In the genomic region with DNA sequence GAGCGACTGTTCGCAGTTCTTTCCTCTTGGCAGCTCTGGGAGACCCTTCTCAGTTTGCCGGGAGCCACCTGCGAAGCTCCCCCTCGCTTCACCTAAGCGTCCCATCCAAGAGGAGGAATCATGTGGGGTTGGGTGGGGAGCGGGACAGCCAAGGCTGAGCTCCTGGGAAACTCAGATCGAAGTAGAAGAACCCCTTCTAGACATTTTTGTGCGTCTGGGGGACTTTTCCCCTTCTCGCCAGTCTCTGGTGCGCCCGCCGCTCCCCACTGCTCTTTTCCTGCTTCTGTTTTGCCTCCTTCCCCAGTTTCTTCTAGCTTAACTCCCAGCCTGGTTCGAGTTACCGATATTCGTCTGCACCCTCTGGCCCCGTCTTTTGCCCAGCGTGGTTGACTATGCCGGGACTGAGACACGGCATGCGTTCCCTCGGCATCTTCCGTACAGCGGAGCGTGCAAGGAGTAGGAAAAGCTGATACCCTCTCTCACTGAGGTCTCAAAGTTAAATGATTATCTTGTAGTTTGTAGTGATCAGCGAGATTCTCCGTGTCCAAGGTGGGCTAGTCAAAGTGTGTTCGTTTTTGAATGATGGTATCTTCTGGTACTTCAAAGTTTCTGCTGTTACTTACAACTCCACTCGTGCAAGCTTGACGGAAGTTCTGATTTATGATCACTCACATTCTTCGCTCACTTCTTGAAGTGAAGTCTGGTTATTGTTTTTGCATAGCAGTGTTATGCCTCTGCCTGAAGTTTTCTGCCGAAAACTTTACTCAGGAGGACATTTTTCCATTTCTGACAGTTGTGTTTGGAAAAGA, we compare ENCODE assay signal across 8 cellular contexts. TPM values are rescaled to one million over a fixed set of nuclear protein-coding genes. Genes with fewer than 3 reads are reported as not detected.
DNase-seq lines count a peak whose midpoint lies in the region; ATAC-seq and TF ChIP-seq lines count a peak whose summit lies in the region.

No MANE protein-coding gene starts in this region.

- CTCF ChIA-PET in HEK293 (lab: Yijun Ruan, JAX) = interaction anchor here (0.9 to 1.1 kb wide), 6 partner anchors 30 to 594 kb away, joined by 3 to 5 read pairs (median 3); no protein-coding TSS in a partner anchor

- H4K91ac ChIP-seq in mesenchymal stem cell (ENCODE audit: low read length) = no peak overlapping the region

- POLR2A ChIA-PET in HEK293 (lab: Yijun Ruan, JAX) = interaction anchor here (0.6 to 2.0 kb wide), 9 partner anchors 10 to 608 kb away, joined by 3 to 19 read pairs (median 4); a partner anchor contains a TSS

- H2AFZ ChIP-seq in mesenchymal stem cell (ENCODE audit: low read depth, low read length) = peak overlapping the region; percentile 97

- H3K27ac Mint-ChIP-seq in effector memory CD8-positive, alpha-beta T cell = peak overlapping the region; percentile 99
- H3K27ac Mint-ChIP-seq in stimulated activated effector memory CD8-positive, alpha-beta T cell treated with anti-CD3 and anti-CD28 coated beads, Interleukin-12 subunit alpha, Interleukin-12 subunit beta, amount 100 ng/mL, for 72 hours = peak overlapping the region; percentile 100

- peaks cover 16% of the 10 kb centered on the region for H3K36me3 Mint-ChIP-seq in effector memory CD8-positive, alpha-beta T cell (ENCODE audit: insufficient read depth)
- peaks cover 20% of the 10 kb centered on the region for H3K36me3 Mint-ChIP-seq in stimulated activated effector memory CD8-positive, alpha-beta T cell treated with anti-CD3 and anti-CD28 coated beads, Interleukin-12 subunit alpha, Interleukin-12 subunit beta, amount 100 ng/mL, for 72 hours

- H2BK5ac ChIP-seq in mesenchymal stem cell (ENCODE audit: low read depth, low read length, poor library complexity, severe bottlenecking) = no peak overlapping the region

- H3K4me2 ChIP-seq in mesenchymal stem cell (ENCODE audit: low read length, poor library complexity, severe bottlenecking) = peak overlapping the region; percentile 77

- H3K4me3 Mint-ChIP-seq in effector memory CD8-positive, alpha-beta T cell = peak overlapping the region; percentile 90 to 96
- peak overlapping the region; percentile 89 for H3K4me3 Mint-ChIP-seq in stimulated activated effector memory CD8-positive, alpha-beta T cell treated with anti-CD3 and anti-CD28 coated beads, Interleukin-12 subunit alpha, Interleukin-12 subunit beta, amount 100 ng/mL, for 72 hours

- peak overlapping the region in 1 of 2 experiments; percentile 80 for H2BK12ac ChIP-seq in mesenchymal stem cell (ENCODE audit: low read length in 2 of 2)

- WGBS in mesenchymal stem cell = under 1% methylated on average over 25 of the region's 32 CpGs

- H3K9ac ChIP-seq in mesenchymal stem cell (ENCODE audit: low read length) = peak overlapping the region; percentile 100

- DNase-seq in GM10266 (ENCODE audit: extremely low spot score) = peak; percentile 21
- peak; percentile 75 for DNase-seq in NB4 (ENCODE audit: low read depth)
- peak; percentile 52 to 59 for DNase-seq in activated CD4-positive, alpha-beta T cell treated with anti-CD3 and anti-CD28 coated beads, Interleukin-2, amount 50 U/mL, for 48 hours
- DNase-seq in effector memory CD8-positive, alpha-beta T cell = peak; percentile 8 to 31 (median 27)
- DNase-seq in mesenchymal stem cell = peak; percentile 72
- peak; percentile 19 to 76 for DNase-seq in stimulated activated effector memory CD8-positive, alpha-beta T cell treated with anti-CD3 and anti-CD28 coated beads, Interleukin-12 subunit alpha, Interleukin-12 subunit beta, amount 100 ng/mL, for 72 hours (ENCODE audit: low spot score in 2 of 2)

- H3K23ac ChIP-seq in mesenchymal stem cell (ENCODE audit: low read length in 2 of 2) = peak overlapping the region in 1 of 2 experiments; percentile 83

- no peaks in the 10 kb centered on the region for H3K27me3 ChIP-seq in mesenchymal stem cell (ENCODE audit: control insufficient read depth in 1 of 2, insufficient read depth in 1 of 2, low read length in 2 of 2)

- peak; percentile 18 for ATAC-seq in effector memory CD8-positive, alpha-beta T cell (replicated peaks)
- peak; percentile 49 for ATAC-seq in stimulated activated effector memory CD8-positive, alpha-beta T cell treated with anti-CD3 and anti-CD28 coated beads, Interleukin-12 subunit alpha, Interleukin-12 subunit beta, amount 100 ng/mL, for 72 hours
- no peak for ATAC-seq in HG03442 (IDR thresholded peaks at IDR 0.05; ENCODE audit: unreplicated experiment)

- H3K9me3 ChIP-seq in HEK293 (ENCODE audit: control insufficient read depth, insufficient read depth, low read depth, low read length) = no peaks in the 10 kb centered on the region
- H3K9me3 ChIP-seq in mesenchymal stem cell (ENCODE audit: control insufficient read depth, low read length) = no peaks in the 10 kb centered on the region

- peak overlapping the region in 1 of 2 experiments; percentile 2 for H3K14ac ChIP-seq in mesenchymal stem cell (ENCODE audit: low read length in 2 of 2)

- peak overlapping the region in 1 of 2 experiments; percentile 22 for H3K4ac ChIP-seq in mesenchymal stem cell (ENCODE audit: low read depth in 1 of 2, low read length in 2 of 2)

- H4K8ac ChIP-seq in mesenchymal stem cell (ENCODE audit: low read length) = peak overlapping the region; percentile 48

- no peak overlapping the region for H2AK5ac ChIP-seq in mesenchymal stem cell (ENCODE audit: low read length, severe bottlenecking)

- H3K27me3 Mint-ChIP-seq in effector memory CD8-positive, alpha-beta T cell = no peaks in the 10 kb centered on the region

- H3K79me1 ChIP-seq in mesenchymal stem cell (replicated peaks; ENCODE audit: low read length, poor library complexity, severe bottlenecking) = peaks cover 26% of the 10 kb centered on the region

- peak overlapping the region; percentile 24 for H2BK120ac ChIP-seq in mesenchymal stem cell (ENCODE audit: low read depth, low read length)

- TF ChIP-seq CTCF in GM10266 (IDR thresholded peaks at IDR 0.05; ENCODE audit: control insufficient read depth, insufficient read depth, low read depth, missing control alignments) = no peak
- no peak for TF ChIP-seq CTCF in HEK293 (tag by site-specific recombination; IDR thresholded peaks at IDR 0.05)
- TF ChIP-seq CTCF in NB4 (IDR thresholded peaks at IDR 0.05; ENCODE audit: low read depth, low read length) = no peak

- peak overlapping the region; percentile 90 for H2BK15ac ChIP-seq in mesenchymal stem cell (ENCODE audit: low read depth, poor library complexity, severe bottlenecking)

- peak overlapping the region; percentile 45 to 55 for H3K18ac ChIP-seq in mesenchymal stem cell (ENCODE audit: low read depth in 1 of 2, low read length in 2 of 2)

- H3K27ac ChIP-seq in HEK293 (ENCODE audit: extremely low read depth, low read depth, low read length) = peak overlapping the region; percentile 97; the same call in 1 of the 2 replicates
- H3K27ac ChIP-seq in mesenchymal stem cell (ENCODE audit: low read length, poor library complexity, severe bottlenecking) = peak overlapping the region; percentile 61

- H3K4me1 ChIP-seq in HEK293 (ENCODE audit: control insufficient read depth, insufficient read depth, low read length) (peaks cover 6% of the 10 kb centered on the region; the same call in 1 of the 2 replicates), mesenchymal stem cell (ENCODE audit: control insufficient read depth, insufficient read depth, low read depth, low read length) (peaks cover 2% of the 10 kb centered on the region)

- H3K36me3 ChIP-seq in HEK293 (ENCODE audit: control insufficient read depth in 2 of 2, insufficient read depth in 1 of 2, low read length in 2 of 2) = no peaks in the 10 kb centered on the region
- H3K36me3 ChIP-seq in mesenchymal stem cell (ENCODE audit: control insufficient read depth in 1 of 2, insufficient read depth in 2 of 2, low read depth in 1 of 2, low read length in 2 of 2) = no peaks in the 10 kb centered on the region

- no peak for TF ChIP-seq POLR2A in NB4 (IDR thresholded peaks at IDR 0.05; ENCODE audit: extremely low read depth, insufficient read length)

- H3K9me3 Mint-ChIP-seq in effector memory CD8-positive, alpha-beta T cell = no peaks in the 10 kb centered on the region
- no peaks in the 10 kb centered on the region for H3K9me3 Mint-ChIP-seq in stimulated activated effector memory CD8-positive, alpha-beta T cell treated with anti-CD3 and anti-CD28 coated beads, Interleukin-12 subunit alpha, Interleukin-12 subunit beta, amount 100 ng/mL, for 72 hours

- H3K4me3 ChIP-seq in HEK293 (ENCODE audit: low read depth, low read length) (peak overlapping the region; percentile 68), NB4 (ENCODE audit: low read depth, low read length) (peak overlapping the region; percentile 93), mesenchymal stem cell (ENCODE audit: insufficient read depth in 1 of 2, low read depth in 1 of 2, low read length in 2 of 2) (peak overlapping the region; percentile 76 to 94)

- H3K4me1 Mint-ChIP-seq in effector memory CD8-positive, alpha-beta T cell (ENCODE audit: low read depth in 2 of 2) = peaks cover 24 to 37% of the 10 kb centered on the region in 2 donors
- peaks cover 37% of the 10 kb centered on the region for H3K4me1 Mint-ChIP-seq in stimulated activated effector memory CD8-positive, alpha-beta T cell treated with anti-CD3 and anti-CD28 coated beads, Interleukin-12 subunit alpha, Interleukin-12 subunit beta, amount 100 ng/mL, for 72 hours

TF ChIP-seq in HEK293, 187 proteins besides CTCF, POLR2A, EP300 and RAD21 (continues in another document):
- TF ChIP-seq ZXDB (tag by site-specific recombination; IDR thresholded peaks at IDR 0.05) (no peak), ZNF341 (tag by site-specific recombination; IDR thresholded peaks at IDR 0.05; ENCODE audit: low read depth) (peak; percentile 47), ZBTB7A (tag by site-specific recombination; IDR thresholded peaks at IDR 0.05; ENCODE audit: low read depth) (no peak), KLF1 (tag by site-specific recombination; IDR thresholded peaks at IDR 0.05) (no peak), ZSCAN30 (tag by site-specific recombination; IDR thresholded peaks at IDR 0.05) (no peak), ZNF366 (tag by site-specific recombination; conservative IDR thresholded peaks at IDR 0.05) (peak; percentile 31), ZNF548 (tag by site-specific recombination; IDR thresholded peaks at IDR 0.05) (no peak), ZNF791 (tag by site-specific recombination; IDR thresholded peaks at IDR 0.05) (no peak), ZNF169 (tag by site-specific recombination; IDR thresholded peaks at IDR 0.05) (no peak), GLIS2 (tag by site-specific recombination; IDR thresholded peaks at IDR 0.05) (peak; percentile 71)

RNA-seq across cellular contexts. Expression of a gene that starts 0.7 kb away (rescaled TPM):
- polyA plus RNA-seq in mesenchymal stem cell (2013, experiment 1 of 2) = 6.0 TPM
- polyA plus RNA-seq in mesenchymal stem cell (2013, experiment 2 of 2) = 5.7 TPM

RNA-seq across cellular contexts. Expression of a gene that starts 1.1 kb away (rescaled TPM):
- polyA plus RNA-seq in mesenchymal stem cell (2013, experiment 1 of 2) = 26.1 TPM
- 26.0 TPM for polyA plus RNA-seq in mesenchymal stem cell (2013, experiment 2 of 2)

Comparison
In these comparisons a context has a peak if more than half of its experiments do, and no peak if none do; other contexts are left out.
1. DNase-seq: peak in every context shown above with its lines; median percentile 75 in NB4; 72 in mesenchymal stem cell; 56 in activated CD4-positive, alpha-beta T cell treated with anti-CD3 and anti-CD28 coated beads, Interleukin-2, amount 50 U/mL, for 48 hours; 48 in stimulated activated effector memory CD8-positive, alpha-beta T cell treated with anti-CD3 and anti-CD28 coated beads, Interleukin-12 subunit alpha, Interleukin-12 subunit beta, amount 100 ng/mL, for 72 hours; 27 in effector memory CD8-positive, alpha-beta T cell; 21 in GM10266.